Comparison of ENCODE assay signal across 8 cellular contexts in the genomic region with DNA sequence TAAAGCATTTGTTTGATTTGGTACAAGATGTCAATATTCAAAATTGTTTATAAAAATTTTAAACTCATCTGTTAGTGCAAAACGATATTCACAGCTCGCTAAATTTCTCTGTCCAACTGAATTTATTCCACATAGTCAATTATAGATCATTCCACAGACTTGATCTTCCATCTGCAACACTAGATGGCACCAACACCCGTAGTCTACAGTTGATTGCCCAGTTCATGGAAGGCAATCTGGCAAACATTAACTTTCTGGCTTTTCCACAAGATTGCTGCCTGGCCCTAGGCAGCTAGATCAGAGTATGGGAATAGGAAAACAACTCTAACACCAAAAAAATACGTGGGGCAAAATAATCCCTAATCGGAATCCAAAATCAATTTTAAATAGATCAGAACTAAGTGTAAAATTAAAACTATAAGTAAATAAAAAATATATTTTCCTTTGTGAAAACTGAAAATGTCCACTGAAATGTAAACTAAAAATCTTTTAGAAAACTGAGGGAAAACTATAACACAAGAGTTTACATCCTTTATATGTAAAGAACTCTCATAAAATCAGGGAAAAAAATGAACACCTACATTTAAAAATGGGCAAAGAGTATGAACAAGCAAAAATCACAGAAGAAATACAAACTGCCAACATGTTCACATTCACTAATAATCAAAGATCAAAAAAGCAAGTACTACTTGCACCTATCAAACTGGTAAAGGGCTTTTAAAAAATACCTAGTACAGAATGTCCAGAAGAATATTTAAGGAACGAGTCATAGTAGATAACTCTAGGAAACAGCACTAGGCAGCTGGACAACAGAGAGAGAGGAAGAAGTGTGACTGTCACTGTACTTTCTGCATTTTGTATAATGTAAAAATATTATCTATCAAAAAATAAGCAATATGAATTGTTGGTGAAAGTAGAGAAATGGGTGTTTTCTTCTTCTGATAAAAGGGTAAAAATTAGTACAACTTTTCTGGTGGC. TPM values are rescaled to one million over a fixed set of nuclear protein-coding genes. Genes with fewer than 3 reads are reported as not detected.
DNase-seq lines count a peak whose midpoint lies in the region; ATAC-seq and TF ChIP-seq lines count a peak whose summit lies in the region.

No MANE protein-coding gene starts in this region.

- H3K4me3 ChIP-seq in lung: no peak overlapping the region

- H3K27me3 Mint-ChIP-seq in activated CD8-positive, alpha-beta memory T cell treated with anti-CD3 and anti-CD28 coated beads, Interleukin-2, amount 10 ng/mL, durations not matched to agents 7 days and 5 days: no peaks in the 10 kb centered on the region

- no peaks in the 10 kb centered on the region for H3K9me3 Mint-ChIP-seq in activated CD8-positive, alpha-beta memory T cell treated with anti-CD3 and anti-CD28 coated beads, Interleukin-2, amount 10 ng/mL, durations not matched to agents 7 days and 5 days (ENCODE audit: low read depth)

- peaks cover 7% of the 10 kb centered on the region for H3K36me3 Mint-ChIP-seq in activated CD8-positive, alpha-beta memory T cell treated with anti-CD3 and anti-CD28 coated beads, Interleukin-2, amount 10 ng/mL, durations not matched to agents 7 days and 5 days

- peaks cover 30% of the 10 kb centered on the region for H3K4me1 Mint-ChIP-seq in activated CD8-positive, alpha-beta memory T cell treated with anti-CD3 and anti-CD28 coated beads, Interleukin-2, amount 10 ng/mL, durations not matched to agents 7 days and 5 days

- H3K9me3 ChIP-seq in lung (ENCODE audit: control insufficient read depth in 2 of 2, insufficient read depth in 1 of 2, low read length in 1 of 2): no peaks in the 10 kb centered on the region

- TF ChIP-seq CTCF in lung (IDR thresholded peaks at IDR 0.05; ENCODE audit: control extremely low read depth, extremely low read depth): peak; percentile 45

- no peak overlapping the region for H3K27ac Mint-ChIP-seq in activated CD8-positive, alpha-beta memory T cell treated with anti-CD3 and anti-CD28 coated beads, Interleukin-2, amount 10 ng/mL, durations not matched to agents 7 days and 5 days

- WGBS in lung, 2 donors: 44 to 68% methylated on average over 6 of the region's 6 CpGs

- H3K27ac ChIP-seq in lung (ENCODE audit: low read depth in 1 of 2, low read length in 1 of 2): no peak overlapping the region
- H3K27ac ChIP-seq in substantia nigra (ENCODE audit: low read depth, low read length, poor library complexity, severe bottlenecking): no peak overlapping the region

- no peaks in the 10 kb centered on the region for H3K36me3 ChIP-seq in lung (ENCODE audit: control insufficient read depth in 2 of 2, insufficient read depth in 2 of 2, low read length in 2 of 2)

- H3K4me3 Mint-ChIP-seq in activated CD8-positive, alpha-beta memory T cell treated with anti-CD3 and anti-CD28 coated beads, Interleukin-2, amount 10 ng/mL, durations not matched to agents 7 days and 5 days: no peak overlapping the region

- H3K27me3 ChIP-seq in lung (ENCODE audit: control insufficient read depth, insufficient read depth): no peaks in the 10 kb centered on the region

- CTCF ChIA-PET in activated CD8-positive, alpha-beta memory T cell treated with anti-CD3 and anti-CD28 coated beads, Interleukin-2, amount 10 ng/mL, durations not matched to agents 7 days and 5 days (lab: Charles Lee): interaction anchor here (0.7 to 2.2 kb wide), 5 partner anchors 117 to 160 kb away, joined by 4 to 7 read pairs (median 4); no protein-coding TSS in a partner anchor

- peak; percentile 48 for DNase-seq in activated CD8-positive, alpha-beta memory T cell treated with anti-CD3 and anti-CD28 coated beads, Interleukin-2, amount 10 ng/mL, durations not matched to agents 7 days and 5 days
- DNase-seq in activated CD8-positive, alpha-beta memory T cell treated with anti-CD3 and anti-CD28 coated beads for 24 hours: no peak
- DNase-seq in Kasumi-1 (lab: John Stamatoyannopoulos, UW): peak; percentile 46 to 65
- peak in 4 of 5 donors; percentile 7 to 22 (median 16) for DNase-seq in T-helper 1 cell
- peak; percentile 64 to 82 for DNase-seq in dermis microvascular lymphatic vessel endothelial cell (ENCODE audit: low read depth in 2 of 2)
- DNase-seq in lung (ENCODE audit: low spot score): peak; percentile 51
- peak in 28 of 49 donors; percentile 7 to 70 (median 24) for DNase-seq in substantia nigra (lab: John Stamatoyannopoulos, UW)

- peaks cover 0 to 6% of the 10 kb centered on the region in 2 donors for H3K4me1 ChIP-seq in lung (ENCODE audit: control insufficient read depth in 2 of 2, insufficient read depth in 2 of 2, low read length in 2 of 2)

- no peak for ATAC-seq in activated CD8-positive, alpha-beta memory T cell treated with anti-CD3 and anti-CD28 coated beads, Interleukin-2, amount 10 ng/mL, durations not matched to agents 7 days and 5 days
- no peak for ATAC-seq in lung (ENCODE audit: insufficient read depth, low FRiP score)
- ATAC-seq in HG03521 (IDR thresholded peaks at IDR 0.05; ENCODE audit: unreplicated experiment): no peak

RNA-seq across cellular contexts. Expression of a gene that starts 35.0 kb away (rescaled TPM):
- total RNA-seq in activated CD8-positive, alpha-beta memory T cell treated with anti-CD3 and anti-CD28 coated beads, Interleukin-2, amount 10 ng/mL, durations not matched to agents 7 days and 5 days: 10 to 100 TPM; 71.6 to 88.0 TPM
- total RNA-seq in dermis microvascular lymphatic vessel endothelial cell (92.2 and 132 TPM in 2 replicates), lung (100 to 1,000 TPM; 168 to 311 TPM)
- 100 to 1,000 TPM; 168 to 292 TPM for polyA plus RNA-seq in lung
